ENCODE assay signal across 17 cellular contexts in the genomic region with DNA sequence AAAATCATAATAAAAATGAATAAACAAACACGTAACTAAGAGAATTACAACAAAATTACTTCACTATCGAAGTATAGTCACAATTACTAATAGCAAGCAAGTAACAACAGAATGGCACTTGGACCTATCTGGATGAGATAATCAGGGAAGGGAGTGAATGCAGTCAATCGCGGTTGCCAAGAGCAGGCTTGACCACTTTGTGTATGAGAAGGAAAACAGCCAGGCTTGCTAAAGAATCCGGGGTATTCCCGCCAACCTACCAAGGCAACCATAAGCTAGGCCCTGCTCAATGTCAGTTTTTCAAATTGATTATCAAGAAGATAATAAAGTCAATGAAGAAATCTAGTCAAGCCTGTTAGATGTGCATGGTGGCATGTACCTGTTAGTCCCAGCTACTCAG. TPM values are rescaled to one million over a fixed set of nuclear protein-coding genes. Genes with fewer than 3 reads are reported as not detected.
DNase-seq lines count a peak whose midpoint lies in the region; ATAC-seq, FAIRE-seq and TF ChIP-seq lines count a peak whose summit lies in the region.
"Had no signal": no experiment of that assay in that cellular context is flagged by ENCODE, and none has a peak within 500 bp of the region (broad histone marks: within the 10 kb centered on the region; RNA-seq: fewer than 3 reads in every experiment).

No MANE protein-coding gene starts in this region.

- WGBS in trophoblast cell (ENCODE audit: extremely low coverage, insufficient coverage, insufficient read length), result no CpG with 5 or more reads among the region's 6 CpGs
- WGBS in psoas muscle, 3 donors, result 93 to 94% (median 93%) methylated on average over 6 of the region's 6 CpGs

- H3K79me1 ChIP-seq in trophoblast cell (ENCODE audit: low read length), result peaks cover 13% of the 10 kb centered on the region

- no peak overlapping the region for H3K23ac ChIP-seq in trophoblast cell (ENCODE audit: low read length)

- H3K4ac ChIP-seq in trophoblast cell (ENCODE audit: low read depth, low read length), result no peak overlapping the region

- H3K9ac ChIP-seq in trophoblast cell (ENCODE audit: low read length), result no peak overlapping the region
- H3K9ac ChIP-seq: BLaER1 had no signal

- H2AFZ ChIP-seq in trophoblast cell (ENCODE audit: insufficient read depth, low read length, poor library complexity), result no peak overlapping the region

- peak overlapping the region; percentile 69 for H3K27ac ChIP-seq in C4-2B
- H3K27ac ChIP-seq in trophoblast cell (ENCODE audit: low read depth, low read length), result no peak overlapping the region
- no peak overlapping the region for H3K27ac ChIP-seq in psoas muscle
- H3K27ac ChIP-seq: BLaER1 had no signal

- no peak overlapping the region for H2BK12ac ChIP-seq in trophoblast cell (ENCODE audit: low read length)

- DNase-seq in bronchial epithelial cell (ENCODE audit: low read depth) (peak; percentile 45), trophoblast cell (peak; percentile 92 to 97), ureter (ENCODE audit: low spot score) (peak; percentile 65), psoas muscle (no peak), DMS 273 treated with DMSO at 0.1 percent for 48 hours (lab: John Stamatoyannopoulos, UW) (no peak)
- DNase-seq: 8988T; Calu3; CD8-positive, alpha-beta T cell; DMS53; DND-41; EL; H9 had no signal

- no peak overlapping the region for H4K8ac ChIP-seq in trophoblast cell (ENCODE audit: low read depth, low read length)

- peaks cover 1% of the 10 kb centered on the region for H3K9me3 ChIP-seq in trophoblast cell (ENCODE audit: insufficient read depth, low read depth, low read length)
- H3K9me3 ChIP-seq in psoas muscle, result peaks cover 8% of the 10 kb centered on the region

- intact Hi-C loops in psoas muscle (cut with DNase I), result no loop called here

- peaks cover 3% of the 10 kb centered on the region for H3K79me2 ChIP-seq in trophoblast cell (ENCODE audit: control insufficient read depth, insufficient read depth, low read length, poor library complexity)

- TF ChIP-seq CTCF in C4-2B (conservative IDR thresholded peaks at IDR 0.05) (no peak), bronchial epithelial cell (IDR thresholded peaks at IDR 0.05; ENCODE audit: insufficient read depth, low read length, severe bottlenecking) (no peak), psoas muscle (IDR thresholded peaks at IDR 0.05) (no peak)

- ATAC-seq in psoas muscle, result no peak
- ATAC-seq in HG03039 (IDR thresholded peaks at IDR 0.05; ENCODE audit: unreplicated experiment), result no peak
- ATAC-seq: CD8-positive, alpha-beta T cell; GM12878 had no signal

- no peak overlapping the region for H3K18ac ChIP-seq in trophoblast cell (ENCODE audit: low read length)

- H2BK5ac ChIP-seq in trophoblast cell (ENCODE audit: low read depth, low read length, poor library complexity), result no peak overlapping the region

- H2BK120ac ChIP-seq in trophoblast cell (ENCODE audit: insufficient read depth, low read length, poor library complexity), result no peak overlapping the region

- FAIRE-seq in bronchial epithelial cell (lab: Jason Lieb, UNC), result no peak
- FAIRE-seq: GM12878, H1 had no signal

- H4K91ac ChIP-seq in trophoblast cell (ENCODE audit: low read depth, low read length), result no peak overlapping the region

- no peak overlapping the region for H3K4me2 ChIP-seq in trophoblast cell (ENCODE audit: low read length)
- H3K4me2 ChIP-seq: BLaER1 had no signal

- H3K4me1 ChIP-seq in trophoblast cell (ENCODE audit: control insufficient read depth in 1 of 2, insufficient read depth in 2 of 2, low read length in 2 of 2), result peaks cover 19% of the 10 kb centered on the region in 2 experiments
- no peaks in the 10 kb centered on the region for H3K4me1 ChIP-seq in psoas muscle
- H3K4me1 ChIP-seq: BLaER1 had no signal

- no peak overlapping the region for H3K14ac ChIP-seq in trophoblast cell (ENCODE audit: low read length)

- H2AK5ac ChIP-seq in trophoblast cell (ENCODE audit: low read length), result no peak overlapping the region

- H3K4me3 ChIP-seq in bronchial epithelial cell (ENCODE audit: low read depth, low read length) (no peak overlapping the region), trophoblast cell (ENCODE audit: low read depth, low read length) (no peak overlapping the region), psoas muscle (no peak overlapping the region)
- H3K4me3 ChIP-seq: BLaER1, GM12878 had no signal

- H4K12ac ChIP-seq in trophoblast cell (ENCODE audit: low read depth, low read length), result no peak overlapping the region

- H3K27me3 ChIP-seq in bronchial epithelial cell (ENCODE audit: control insufficient read depth, insufficient read depth, low read length) (no peaks in the 10 kb centered on the region), trophoblast cell (ENCODE audit: insufficient read depth, low read length) (no peaks in the 10 kb centered on the region), psoas muscle (ENCODE audit: insufficient read depth in 3 of 3, low read length in 2 of 3) (no peaks in the 10 kb centered on the region)
- H3K27me3 ChIP-seq: BLaER1 had no signal

- H3K36me3 ChIP-seq in bronchial epithelial cell (ENCODE audit: control insufficient read depth, insufficient read depth, low read length), result peaks cover 2% of the 10 kb centered on the region
- peaks cover 0 to 4% of the 10 kb centered on the region in 2 experiments for H3K36me3 ChIP-seq in trophoblast cell (ENCODE audit: control insufficient read depth in 1 of 2, insufficient read depth in 2 of 2, low read length in 2 of 2)
- H3K36me3 ChIP-seq in psoas muscle (ENCODE audit: insufficient read depth in 1 of 2, low read depth in 1 of 2), result no peaks in the 10 kb centered on the region
- H3K36me3 ChIP-seq: BLaER1 had no signal

RNA-seq across cellular contexts. Expression of a gene that starts 39.7 kb away (rescaled TPM):
- total RNA-seq in bronchial epithelial cell (47.6 and 64.5 TPM in 2 replicates), ureter (22.9 TPM), psoas muscle (10 to 100 TPM in 3 of 4 donors, 1 to 10 TPM in 1; 9.8 to 28.1 (median 17.0) TPM)
- polyA plus RNA-seq in trophoblast cell (2013), result 57.9 and 59.3 TPM in 2 replicates
- polyA plus RNA-seq in psoas muscle, result 10 to 100 TPM; 12.2 to 32.0 (median 24.3) TPM

Comparison
In these comparisons a context has a peak if more than half of its experiments do, and no peak if none do; other contexts are left out.
1. DNase-seq: peak in bronchial epithelial cell (single experiment), trophoblast cell (2 of 2) and ureter (single experiment); none in psoas muscle (0 of 2) and DMS 273 treated with DMSO at 0.1 percent for 48 hours (single experiment).